Comparison of ENCODE assay signal across 8 cellular contexts in the genomic region with DNA sequence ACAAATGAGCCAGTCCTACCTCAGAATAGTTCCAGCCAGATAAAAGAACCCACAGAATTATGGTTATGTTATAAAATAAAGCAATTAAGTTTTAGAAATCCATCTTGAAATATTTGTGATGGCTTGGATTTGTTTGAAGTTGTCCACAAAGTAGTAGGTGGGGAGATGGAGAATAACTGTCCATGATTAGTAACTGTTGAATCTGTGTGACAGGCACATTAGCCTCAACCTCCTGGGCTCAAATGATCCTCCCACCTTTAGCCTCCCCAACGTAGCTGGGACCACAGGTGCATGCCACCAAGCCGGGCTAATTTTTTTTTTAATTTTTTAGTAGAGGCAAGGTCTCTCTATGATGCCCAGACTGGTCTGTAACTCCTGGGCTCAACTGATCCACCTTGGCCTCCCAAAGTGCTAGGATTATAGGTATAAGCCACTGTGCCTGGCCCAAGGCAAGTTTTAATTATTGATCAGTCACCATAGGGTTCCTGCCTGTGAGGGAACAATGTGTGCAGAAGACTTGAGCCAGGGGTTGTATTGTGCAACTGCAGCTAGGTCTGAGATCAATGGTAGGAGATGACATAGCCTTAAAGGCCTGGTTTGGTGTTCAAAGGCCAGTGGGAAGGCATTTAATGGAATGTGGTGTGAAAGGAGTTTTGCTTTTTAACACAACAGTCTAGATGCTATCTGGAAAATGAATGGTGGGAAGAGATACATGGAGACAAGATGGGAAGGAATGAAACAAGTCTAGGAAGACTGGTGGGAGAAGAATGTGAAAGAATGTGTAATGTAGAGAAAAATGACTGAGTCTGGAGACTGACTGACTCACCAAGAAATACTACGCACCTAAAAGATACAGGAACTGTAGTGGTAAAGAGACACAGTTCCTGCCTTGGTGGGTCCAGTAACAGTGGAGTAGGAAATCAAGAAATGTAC. TPM values are rescaled to one million over a fixed set of nuclear protein-coding genes. Genes with fewer than 3 reads are reported as not detected.
A peak's percentile ranks its signal among the peaks of the same experiment; 100 is the strongest.
DNase-seq lines count a peak whose midpoint lies in the region; ATAC-seq and TF ChIP-seq lines count a peak whose summit lies in the region.

No MANE protein-coding gene starts in this region.

- ATAC-seq in T-helper 17 cell: peak; percentile 24

- no peaks in the 10 kb centered on the region for H3K27me3 ChIP-seq in subcutaneous abdominal adipose tissue (ENCODE audit: control insufficient read depth in 5 of 5, insufficient read depth in 4 of 5, low read length in 5 of 5)

- H3K9ac ChIP-seq in subcutaneous abdominal adipose tissue (ENCODE audit: low read length in 5 of 5): no peak overlapping the region

- peak overlapping the region; percentile 99 for H3K27ac Mint-ChIP-seq in T-helper 17 cell

- no peak for TF ChIP-seq CTCF in fibroblast of mammary gland (conservative IDR thresholded peaks at IDR 0.05; ENCODE audit: control insufficient read depth, insufficient read depth, low read depth, low read length)

- H3K9me3 ChIP-seq in T-helper 17 cell (ENCODE audit: control insufficient read depth, low read length, poor library complexity, severe bottlenecking) (no peaks in the 10 kb centered on the region), subcutaneous abdominal adipose tissue (ENCODE audit: control insufficient read depth in 5 of 5, low read length in 5 of 5) (no peaks in the 10 kb centered on the region)

- H3K4me1 ChIP-seq in subcutaneous abdominal adipose tissue (ENCODE audit: control insufficient read depth in 5 of 5, insufficient read depth in 5 of 5, low read length in 5 of 5): peaks cover 1 to 64% (median 49%) of the 10 kb centered on the region in 5 donors

- H3K4me1 Mint-ChIP-seq in T-helper 17 cell: peaks cover 71% of the 10 kb centered on the region

- H3K27ac ChIP-seq in subcutaneous abdominal adipose tissue (ENCODE audit: low read depth, low read length) (peak overlapping the region; percentile 13), caudate nucleus (ENCODE audit: low read depth, low read length) (no peak overlapping the region)

- no peak overlapping the region for H3K4me3 ChIP-seq in fibroblast of mammary gland (ENCODE audit: control insufficient read depth, low read depth, low read length)
- H3K4me3 ChIP-seq in subcutaneous abdominal adipose tissue (ENCODE audit: low read depth in 1 of 5, low read length in 5 of 5): no peak overlapping the region

- H3K36me3 ChIP-seq in subcutaneous abdominal adipose tissue (ENCODE audit: control insufficient read depth in 5 of 5, insufficient read depth in 5 of 5, low read length in 5 of 5): peaks cover 4 to 18% (median 11%) of the 10 kb centered on the region in 5 donors

- DNase-seq in activated T-cell treated with anti-CD3 and anti-CD28 coated beads, Interleukin-2, amount 50 U/mL, for 1 hour: peak; percentile 13
- DNase-seq in activated T-cell treated with anti-CD3 and anti-CD28 coated beads for 4 hours (no peak), T-helper 17 cell (no peak), fibroblast of mammary gland (ENCODE audit: low read depth) (peak; percentile 66), caudate nucleus (lab: John Stamatoyannopoulos, UW) (no peak), occipital lobe (lab: John Stamatoyannopoulos, UW) (no peak)
- no peak for DNase-seq in stimulated activated CD4-positive, alpha-beta T cell treated with anti-CD3 and anti-CD28 coated beads, Interleukin-15, amount 100 ng/mL, for 24 hours

- no peaks in the 10 kb centered on the region for H3K27me3 Mint-ChIP-seq in T-helper 17 cell

- peaks cover 13% of the 10 kb centered on the region for H3K36me3 Mint-ChIP-seq in T-helper 17 cell (ENCODE audit: low read depth)

- H3K4me3 Mint-ChIP-seq in T-helper 17 cell: peak overlapping the region; percentile 97

RNA-seq across cellular contexts. Expression of a gene that starts 9.8 kb away (rescaled TPM):
- total RNA-seq in T-helper 17 cell (100 to 1,000 TPM; 131 to 144 TPM), occipital lobe (110 TPM)

RNA-seq across cellular contexts. Expression of a gene that starts 27.8 kb away (rescaled TPM):
- total RNA-seq in T-helper 17 cell: not detected
- total RNA-seq in occipital lobe: not detected

RNA-seq across cellular contexts. Expression of a gene that starts 37.7 kb away (rescaled TPM):
- total RNA-seq in T-helper 17 cell (1 to 10 TPM; 7.9 to 8.7 TPM), occipital lobe (9.7 TPM)

Comparison
In these comparisons a context has a peak if more than half of its experiments do, and no peak if none do; other contexts are left out.
1. DNase-seq: peak in activated T-cell treated with anti-CD3 and anti-CD28 coated beads, Interleukin-2, amount 50 U/mL, for 1 hour (single experiment) and fibroblast of mammary gland (single experiment); none in activated T-cell treated with anti-CD3 and anti-CD28 coated beads for 4 hours (single experiment), T-helper 17 cell (0 of 3), caudate nucleus (0 of 61), stimulated activated CD4-positive, alpha-beta T cell treated with anti-CD3 and anti-CD28 coated beads, Interleukin-15, amount 100 ng/mL, for 24 hours (single experiment) and occipital lobe (single experiment).